8 cellular contexts compared by ENCODE assay signal in the genomic region with DNA sequence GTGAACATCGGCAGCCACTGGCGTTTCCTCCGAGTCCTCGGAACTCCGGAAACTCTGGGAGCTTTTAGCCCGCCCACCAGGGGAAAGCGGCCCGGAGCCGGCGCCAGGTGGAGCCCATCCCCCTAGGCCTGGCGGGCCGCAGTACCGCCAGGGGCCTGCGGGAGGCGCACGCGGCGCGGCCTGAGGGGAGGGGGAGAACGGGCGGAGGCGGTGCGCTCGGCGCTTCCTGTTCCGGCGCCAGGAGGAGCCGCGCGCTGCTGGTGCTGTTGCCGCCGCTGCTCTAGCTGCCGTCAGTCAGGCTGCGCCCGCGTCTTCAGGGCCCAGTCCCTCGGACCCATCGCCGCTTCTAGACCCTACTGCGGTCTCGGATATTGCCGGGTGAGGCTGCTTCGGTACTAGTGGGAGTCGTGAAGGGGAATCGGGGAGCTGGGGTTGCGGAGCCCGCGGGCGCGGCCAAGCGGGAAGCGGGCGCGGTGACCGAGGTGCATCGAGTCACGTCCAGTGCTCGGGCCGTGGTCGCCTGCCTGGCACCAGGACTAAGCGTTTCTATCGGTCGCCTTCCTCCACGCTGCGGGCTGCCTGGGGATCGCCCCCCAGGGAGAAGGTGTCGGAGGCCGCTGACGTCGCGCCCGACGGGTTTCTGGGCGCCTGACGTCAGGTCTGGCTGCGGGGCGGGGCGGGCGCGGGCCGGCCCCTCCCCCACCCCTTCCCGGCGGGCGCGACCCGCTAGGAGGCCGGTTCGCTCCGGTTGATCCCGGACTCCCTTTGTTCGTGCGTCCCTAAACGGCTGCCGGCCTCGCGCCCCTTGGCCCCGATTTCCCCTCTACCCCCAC. TPM values are rescaled to one million over a fixed set of nuclear protein-coding genes. Genes with fewer than 3 reads are reported as not detected.
DNase-seq lines count a peak whose midpoint lies in the region; ATAC-seq and TF ChIP-seq lines count a peak whose summit lies in the region.

Gene MAPK1IP1L (plus strand): TSS at position 222 of the 833 bp plus-strand sequence. CDS start 10,037 bp downstream, outside the sequence.

- H3K9me3 ChIP-seq in adipocyte (ENCODE audit: control insufficient read depth, low read length) = no peaks in the 10 kb centered on the region
- no peaks in the 10 kb centered on the region for H3K9me3 ChIP-seq in heart left ventricle
- H3K9me3 ChIP-seq in upper lobe of left lung = no peaks in the 10 kb centered on the region

- TF ChIP-seq CTCF in GM12874 (IDR thresholded peaks at IDR 0.05; ENCODE audit: insufficient read depth, low read depth, low read length) (peak; percentile 100), heart left ventricle (IDR thresholded peaks at IDR 0.05) (peak; percentile 99 to 100 (median 100)), upper lobe of left lung (IDR thresholded peaks at IDR 0.05) (peak; percentile 100)

- DNase-seq in NCI-H1417 treated with DMSO at 0.1 percent for 48 hours (lab: John Stamatoyannopoulos, UW) (peak; percentile 82), SW480 (ENCODE audit: low spot score) (peak; percentile 87), adipocyte (ENCODE audit: low read depth) (peak; percentile 95), heart left ventricle (peak; percentile 92 to 97 (median 94)), posterior cingulate gyrus (peak; percentile 81 to 98 (median 88)), upper lobe of left lung (peak; percentile 93 to 99)

- H3K27me3 ChIP-seq in adipocyte (replicated peaks; ENCODE audit: control insufficient read depth, insufficient read depth, low read length) (no peaks in the 10 kb centered on the region), heart left ventricle (no peaks in the 10 kb centered on the region), upper lobe of left lung (no peaks in the 10 kb centered on the region)

- intact Hi-C loops in heart left ventricle (cut with DNase I) (loop anchor here in 5 of 10 donors (1.0 to 5.0 kb wide), 4 partner anchors 24 to 86 kb away; partner anchors contain the start of genes SOCS4 (in 4 of the 5) and WDHD1 (in 4 of the 5)), posterior cingulate gyrus (cut with DNase I) (loop anchor here (1.0 to 10.0 kb wide), 2 partner anchors 24 to 533 kb away; partner anchors contain the start of genes KTN1, SOCS4 and WDHD1)

- H3K36me3 ChIP-seq in adipocyte (ENCODE audit: control insufficient read depth, insufficient read depth, low read length, severe bottlenecking) = peaks cover 4% of the 10 kb centered on the region
- peaks cover 0 to 23% (median 5%) of the 10 kb centered on the region in 9 donors for H3K36me3 ChIP-seq in heart left ventricle
- H3K36me3 ChIP-seq in upper lobe of left lung = peaks cover 0 to 9% (median 0%) of the 10 kb centered on the region in 4 donors

- peaks cover 23% of the 10 kb centered on the region for H3K4me1 ChIP-seq in adipocyte (ENCODE audit: control insufficient read depth, insufficient read depth, low read length)
- peaks cover 0 to 46% (median 32%) of the 10 kb centered on the region in 12 donors for H3K4me1 ChIP-seq in heart left ventricle
- peaks cover 31 to 44% (median 33%) of the 10 kb centered on the region in 4 donors for H3K4me1 ChIP-seq in upper lobe of left lung

- ATAC-seq in HG02763 (IDR thresholded peaks at IDR 0.05; ENCODE audit: unreplicated experiment) (peak; percentile 87), heart left ventricle (peak; percentile 89 to 98 (median 97)), upper lobe of left lung (ENCODE audit: low FRiP score in 2 of 2) (peak; percentile 99 to 100)

- H3K27ac ChIP-seq in heart left ventricle (peak within 1 kb of the TSS; percentile 97 to 100 (median 100)), upper lobe of left lung (peak within 1 kb of the TSS; percentile 97 to 100 (median 100))

- H3K4me3 ChIP-seq in adipocyte (ENCODE audit: low read length) = peak within 1 kb of the TSS; percentile 100
- H3K4me3 ChIP-seq in heart left ventricle = peak within 1 kb of the TSS; percentile 74 to 99 (median 92)
- H3K4me3 ChIP-seq in upper lobe of left lung = peak within 1 kb of the TSS; percentile 63 to 92 (median 72)

- H3K9ac ChIP-seq in adipocyte (ENCODE audit: low read length) = peak within 1 kb of the TSS; percentile 100

- TF ChIP-seq POLR2A in heart left ventricle (IDR thresholded peaks at IDR 0.05) (peak; percentile 80 to 93), upper lobe of left lung (IDR thresholded peaks at IDR 0.05) (peak; percentile 93 to 100 (median 98))

- WGBS in heart left ventricle, 4 donors = 0 to 1% (median 0%) methylated on average over 13 to 97 of the region's 97 CpGs
- 0 to 1% methylated on average over 17 to 29 of the region's 97 CpGs for WGBS in upper lobe of left lung, 2 donors

- TF ChIP-seq EP300 in upper lobe of left lung (IDR thresholded peaks at IDR 0.05) = peak in 3 of 4 donors; percentile 28 to 86 (median 28)

RNA-seq across cellular contexts. Expression of gene MAPK1IP1L, which starts in this region (rescaled TPM):
- 100 to 1,000 TPM in 2 of 9 donors, 10 to 100 TPM in 7; 58.9 to 159 (median 80.1) TPM for total RNA-seq in heart left ventricle
- 10 to 100 TPM; 23.8 to 66.7 TPM for polyA plus RNA-seq in heart left ventricle
- 10 to 100 TPM; 22.0 to 81.8 (median 59.3) TPM for total RNA-seq in upper lobe of left lung

Comparison
In these comparisons a context has a peak if more than half of its experiments do, and no peak if none do; other contexts are left out.
1. Peak in every context shown above with its lines: DNase-seq, ATAC-seq, H3K4me3 ChIP-seq and H3K27ac ChIP-seq.